Comparison of ENCODE assay signal across 16 cellular contexts in the genomic region with DNA sequence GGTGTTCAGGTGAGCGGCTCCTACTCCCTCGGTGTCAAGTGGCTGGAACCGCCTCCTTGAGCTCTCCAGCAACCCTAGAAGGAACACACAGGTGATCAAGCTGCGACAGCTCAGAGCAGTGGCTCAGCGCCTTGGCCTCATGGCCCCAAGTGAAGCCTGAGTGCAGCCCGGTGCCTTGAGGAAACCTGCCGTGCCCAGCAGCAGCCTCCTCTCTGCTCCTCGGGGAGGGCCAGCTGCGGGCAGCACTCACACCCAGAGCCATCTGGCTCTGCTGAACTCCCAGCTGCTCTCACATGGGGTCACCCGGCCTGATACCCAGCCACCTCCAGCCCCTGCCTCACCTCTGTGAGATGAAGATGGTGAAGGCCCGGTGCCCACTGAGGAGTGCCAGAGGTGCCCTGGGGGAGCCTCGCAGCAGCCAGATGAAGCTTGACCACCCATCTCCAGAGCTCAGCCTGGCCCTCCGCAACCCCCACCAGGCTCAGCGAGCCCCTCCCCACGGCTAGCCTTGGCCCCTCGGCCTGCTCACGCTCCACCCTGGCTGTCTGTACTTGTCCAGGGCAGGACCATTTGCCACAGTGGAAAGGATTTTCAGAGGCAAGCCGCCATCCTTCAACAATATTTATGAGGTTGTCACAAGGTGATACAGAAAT.
DNase-seq lines count a peak whose midpoint lies in the region; ATAC-seq and TF ChIP-seq lines count a peak whose summit lies in the region.
"Had no signal": no experiment of that assay in that cellular context is flagged by ENCODE, and none has a peak within 500 bp of the region (broad histone marks: within the 10 kb centered on the region; RNA-seq: fewer than 3 reads in every experiment).

No MANE protein-coding gene starts in this region.

- peaks cover 12% of the 10 kb centered on the region for H3K4me1 Mint-ChIP-seq in WTC11
- H3K4me1 Mint-ChIP-seq: CD4-positive, alpha-beta memory T cell had no signal

- no peak overlapping the region for H3K4me3 Mint-ChIP-seq in WTC11
- H3K4me3 Mint-ChIP-seq: CD4-positive, alpha-beta memory T cell had no signal

- no peaks in the 10 kb centered on the region for H3K9me3 ChIP-seq in thyroid gland
- H3K9me3 ChIP-seq: BE2C had no signal

- no peak overlapping the region for H3K4me3 ChIP-seq in thyroid gland (replicated peaks in 1 of 3)

- H3K27me3 ChIP-seq in thyroid gland, result no peaks in the 10 kb centered on the region
- H3K27me3 ChIP-seq: BE2C had no signal

- TF ChIP-seq POLR2A in thyroid gland (IDR thresholded peaks at IDR 0.05), result no peak

- WGBS in thyroid gland, 2 donors, result 71 to 83% methylated on average over 8 to 16 of the region's 18 CpGs

- no peaks in the 10 kb centered on the region for H3K36me3 ChIP-seq in thyroid gland
- H3K36me3 ChIP-seq: BE2C had no signal

- POLR2A ChIA-PET in WTC11 (lab: Charles Lee), result no interaction called here

- no peaks in the 10 kb centered on the region for H3K36me3 Mint-ChIP-seq in WTC11
- H3K36me3 Mint-ChIP-seq: CD4-positive, alpha-beta memory T cell had no signal

- H3K27ac ChIP-seq in thyroid gland, result no peak overlapping the region
- H3K27ac ChIP-seq: 22Rv1 had no signal

- no peaks in the 10 kb centered on the region for H3K27me3 Mint-ChIP-seq in WTC11 (ENCODE audit: low read depth)

- CTCF ChIA-PET in WTC11 (lab: Charles Lee), result interaction anchor here (0.8 to 2.2 kb wide), 2 partner anchors 14 to 160 kb away, joined by 3 to 18 read pairs; no protein-coding TSS in a partner anchor

- H3K27ac Mint-ChIP-seq in WTC11, result no peak overlapping the region
- H3K27ac Mint-ChIP-seq: CD4-positive, alpha-beta memory T cell had no signal

- no peaks in the 10 kb centered on the region for H3K4me1 ChIP-seq in thyroid gland
- H3K4me1 ChIP-seq: BE2C had no signal

- ATAC-seq in WTC11 (peak; percentile 49), HG03108 (IDR thresholded peaks at IDR 0.05; ENCODE audit: unreplicated experiment) (no peak)
- ATAC-seq: HCT116 had no signal

- peak; percentile 40 for DNase-seq in activated CD8-positive, alpha-beta memory T cell treated with anti-CD3 and anti-CD28 coated beads for 24 hours
- no peak for DNase-seq in activated CD8-positive, alpha-beta memory T cell treated with anti-CD3 and anti-CD28 coated beads, Interleukin-2, amount 50 U/mL, for 4 hours
- DNase-seq in WTC11 (ENCODE audit: low spot score) (peak; percentile 26), islet precursor cell (peak; percentile 45), thyroid gland (peak; percentile 35 to 46), SK-N-DZ (ENCODE audit: low spot score) (no peak), HPDE6-E6E7 (ENCODE audit: extremely low spot score) (no peak)
- DNase-seq: BE2C; CD4-positive, alpha-beta memory T cell; MV-4-11; NCI-H1930; NCI-H748 treated with DMSO at 0.1 percent for 48 hours; OCI-M1 had no signal

- H3K9me3 Mint-ChIP-seq in WTC11, result no peaks in the 10 kb centered on the region
- H3K9me3 Mint-ChIP-seq: CD4-positive, alpha-beta memory T cell had no signal

- TF ChIP-seq CTCF in WTC11 (IDR thresholded peaks at IDR 0.05) (no peak), thyroid gland (IDR thresholded peaks at IDR 0.05) (no peak)

- intact Hi-C loops in thyroid gland (cut with DNase I), result no loop called here

TF ChIP-seq in WTC11, 78 proteins besides CTCF, POLR2A, EP300 and RAD21:
- TF ChIP-seq FOXK1 (CRISPR knock-in tag; IDR thresholded peaks at IDR 0.05), result no peak
- TF ChIP-seq, protein P1, sequence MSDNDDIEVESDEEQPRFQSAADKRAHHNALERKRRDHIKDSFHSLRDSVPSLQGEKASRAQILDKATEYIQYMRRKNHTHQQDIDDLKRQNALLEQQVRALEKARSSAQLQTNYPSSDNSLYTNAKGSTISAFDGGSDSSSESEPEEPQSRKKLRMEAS (CRISPR knock-in tag; IDR thresholded peaks at IDR 0.05), result 0 out of 2 replicates have a peak, but pooled peaks have one; percentile 37
TF ChIP-seq in WTC11: peak in this region for 1.

Comparison
In these comparisons a context has a peak if more than half of its experiments do, and no peak if none do; other contexts are left out.
1. DNase-seq: peak in activated CD8-positive, alpha-beta memory T cell treated with anti-CD3 and anti-CD28 coated beads for 24 hours (single experiment), WTC11 (single experiment), islet precursor cell (single experiment) and thyroid gland (2 of 2); none in activated CD8-positive, alpha-beta memory T cell treated with anti-CD3 and anti-CD28 coated beads, Interleukin-2, amount 50 U/mL, for 4 hours (single experiment), SK-N-DZ (single experiment) and HPDE6-E6E7 (single experiment).